Comparison of ENCODE assay signal across 14 cellular contexts in the genomic region with DNA sequence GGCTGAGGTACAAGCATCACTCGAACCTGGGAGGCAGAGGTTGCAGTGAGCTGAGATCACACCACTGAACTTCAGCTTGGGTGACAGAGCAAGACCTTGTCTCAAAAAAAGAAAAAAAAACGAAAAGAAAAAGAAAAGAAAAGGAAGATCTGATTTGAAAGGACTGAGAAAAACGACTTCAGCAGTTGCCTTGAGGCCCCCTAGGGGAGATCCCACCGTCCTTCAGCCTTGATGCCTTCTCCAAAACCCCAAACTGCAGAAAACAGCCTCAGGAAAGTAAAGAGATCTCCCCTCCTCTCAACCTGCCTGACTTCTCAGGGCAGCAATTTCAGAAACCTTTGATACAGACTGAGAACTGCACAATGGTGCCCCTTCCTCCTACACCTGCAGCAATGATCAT. TPM values are rescaled to one million over a fixed set of nuclear protein-coding genes. Genes with fewer than 3 reads are reported as not detected.
A peak's percentile ranks its signal among the peaks of the same experiment; 100 is the strongest.
DNase-seq lines count a peak whose midpoint lies in the region; ATAC-seq and TF ChIP-seq lines count a peak whose summit lies in the region.
"Had no signal": no experiment of that assay in that cellular context is flagged by ENCODE, and none has a peak within 500 bp of the region (broad histone marks: within the 10 kb centered on the region; RNA-seq: fewer than 3 reads in every experiment).

No MANE protein-coding gene starts in this region.

- DNase-seq in ELR (ENCODE audit: low read depth) (peak; percentile 39), osteoblast (ENCODE audit: insufficient read length, low spot score, missing footprints) (no peak), GOT3 (lab: John Stamatoyannopoulos, UW) (no peak), Right ventricle myocardium inferior (ENCODE audit: missing footprints) (no peak)
- DNase-seq in CD4-positive, alpha-beta memory T cell = no peak
- DNase-seq: activated CD4-positive, alpha-beta T cell treated with anti-CD3 and anti-CD28 coated beads, Interleukin-2, amount 50 U/mL, for 48 hours; activated gamma-delta T cell treated with Interleukin-2 at 50 U/mL for 16 hours; NCI-H1092 treated with DMSO at 0.1 percent for 48 hours; NCI-H345; testis had no signal

- H3K9me3 ChIP-seq in Loucy (ENCODE audit: insufficient read depth, low read depth, low read length) (no peaks in the 10 kb centered on the region), osteoblast (ENCODE audit: low read depth, low read length) (no peaks in the 10 kb centered on the region)
- H3K9me3 ChIP-seq in CD4-positive, alpha-beta memory T cell (ENCODE audit: control insufficient read depth in 1 of 2, low read length in 2 of 2) = no peaks in the 10 kb centered on the region
- H3K9me3 ChIP-seq: breast epithelium, testis had no signal

- H3K36me3 ChIP-seq in Loucy (ENCODE audit: insufficient read depth, low read length) (no peaks in the 10 kb centered on the region), osteoblast (ENCODE audit: insufficient read depth, low read length) (no peaks in the 10 kb centered on the region)
- H3K36me3 ChIP-seq in CD4-positive, alpha-beta memory T cell (ENCODE audit: insufficient read depth, low read length) = no peaks in the 10 kb centered on the region
- H3K36me3 ChIP-seq: breast epithelium had no signal

- H3K27ac ChIP-seq in osteoblast (ENCODE audit: low read depth, low read length) = no peak overlapping the region
- no peak overlapping the region for H3K27ac ChIP-seq in CD4-positive, alpha-beta memory T cell (ENCODE audit: low read depth, low read length)
- H3K27ac ChIP-seq: breast epithelium, testis had no signal

- H3K4me3 Mint-ChIP-seq in dendritic cell treated with granulocyte-macrophage colony-stimulating factor and Interleukin-4, amounts not matched to agents 40 ng/mL and 50 ng/mL, for 4 days = no peak overlapping the region
- H3K4me3 Mint-ChIP-seq in CD4-positive, alpha-beta memory T cell = no peak overlapping the region

- no peaks in the 10 kb centered on the region for H4K20me1 ChIP-seq in Loucy (ENCODE audit: insufficient read depth, low read length, poor library complexity, severe bottlenecking)
- H4K20me1 ChIP-seq in osteoblast (ENCODE audit: insufficient read depth, low read length) = no peaks in the 10 kb centered on the region

- POLR2A ChIA-PET in CD4-positive, alpha-beta memory T cell (lab: Charles Lee; ENCODE audit: partially characterized antibody) = no interaction called here

- H2AFZ ChIP-seq in Loucy (ENCODE audit: low read length) (no peak overlapping the region), osteoblast (ENCODE audit: low read length) (no peak overlapping the region)

- H3K4me1 ChIP-seq in Loucy (ENCODE audit: insufficient read depth, low read length, poor library complexity, severe bottlenecking) = no peaks in the 10 kb centered on the region
- peaks cover 24% of the 10 kb centered on the region for H3K4me1 ChIP-seq in osteoblast (ENCODE audit: insufficient read depth, low read length)
- H3K4me1 ChIP-seq in CD4-positive, alpha-beta memory T cell (ENCODE audit: insufficient read depth, low read length) = no peaks in the 10 kb centered on the region
- H3K4me1 ChIP-seq: breast epithelium had no signal

- no peak overlapping the region for H3K9ac ChIP-seq in Loucy (ENCODE audit: low read depth, low read length, poor library complexity, severe bottlenecking)

- peaks cover 73% of the 10 kb centered on the region for H3K4me1 Mint-ChIP-seq in dendritic cell treated with granulocyte-macrophage colony-stimulating factor and Interleukin-4, amounts not matched to agents 40 ng/mL and 50 ng/mL, for 4 days (ENCODE audit: low read depth)
- no peaks in the 10 kb centered on the region for H3K4me1 Mint-ChIP-seq in CD4-positive, alpha-beta memory T cell

- H3K4me2 ChIP-seq in Loucy (ENCODE audit: low read depth, low read length, poor library complexity, severe bottlenecking) (no peak overlapping the region), osteoblast (ENCODE audit: insufficient read depth, low read length) (no peak overlapping the region)

- CTCF ChIA-PET in CD4-positive, alpha-beta memory T cell (lab: Charles Lee; ENCODE audit: partially characterized antibody) = no interaction called here

- peak overlapping the region; percentile 86 for H3K27ac Mint-ChIP-seq in dendritic cell treated with granulocyte-macrophage colony-stimulating factor and Interleukin-4, amounts not matched to agents 40 ng/mL and 50 ng/mL, for 4 days
- no peak overlapping the region for H3K27ac Mint-ChIP-seq in CD4-positive, alpha-beta memory T cell

- H3K27me3 Mint-ChIP-seq in dendritic cell treated with granulocyte-macrophage colony-stimulating factor and Interleukin-4, amounts not matched to agents 40 ng/mL and 50 ng/mL, for 4 days = peaks cover 2% of the 10 kb centered on the region
- no peaks in the 10 kb centered on the region for H3K27me3 Mint-ChIP-seq in CD4-positive, alpha-beta memory T cell

- H3K9me3 Mint-ChIP-seq in dendritic cell treated with granulocyte-macrophage colony-stimulating factor and Interleukin-4, amounts not matched to agents 40 ng/mL and 50 ng/mL, for 4 days = no peaks in the 10 kb centered on the region
- no peaks in the 10 kb centered on the region for H3K9me3 Mint-ChIP-seq in CD4-positive, alpha-beta memory T cell

- no peaks in the 10 kb centered on the region for H3K9me2 ChIP-seq in Loucy (replicated peaks; ENCODE audit: low read depth, low read length)

- no peaks in the 10 kb centered on the region for H3F3A ChIP-seq in Loucy (ENCODE audit: low read depth)

- intact Hi-C loops in dendritic cell treated with granulocyte-macrophage colony-stimulating factor and Interleukin-4, amounts not matched to agents 40 ng/mL and 50 ng/mL, for 4 days (cut with micrococcal nuclease) = loop anchor here (5.0 kb wide), 1 partner anchor 50 kb away; the partner anchor contains the start of gene BCAR3
- intact Hi-C loops in CD4-positive, alpha-beta memory T cell (cut with micrococcal nuclease) = no loop called here
- intact Hi-C loops in Right ventricle myocardium inferior (cut with DNase I) = no loop called here

- no peaks in the 10 kb centered on the region for H3K36me3 Mint-ChIP-seq in dendritic cell treated with granulocyte-macrophage colony-stimulating factor and Interleukin-4, amounts not matched to agents 40 ng/mL and 50 ng/mL, for 4 days (ENCODE audit: low read depth)
- H3K36me3 Mint-ChIP-seq in CD4-positive, alpha-beta memory T cell = no peaks in the 10 kb centered on the region

- no peaks in the 10 kb centered on the region for H3K27me3 ChIP-seq in Loucy (ENCODE audit: insufficient read depth, low read length, poor library complexity, severe bottlenecking)
- no peaks in the 10 kb centered on the region for H3K27me3 ChIP-seq in osteoblast (ENCODE audit: insufficient read depth, low read length)
- no peaks in the 10 kb centered on the region for H3K27me3 ChIP-seq in CD4-positive, alpha-beta memory T cell (ENCODE audit: insufficient read depth, low read length)
- H3K27me3 ChIP-seq: breast epithelium, testis had no signal

- H3K79me2 ChIP-seq in Loucy (ENCODE audit: insufficient read depth, low read length) (no peaks in the 10 kb centered on the region), osteoblast (ENCODE audit: insufficient read depth, low read length) (no peaks in the 10 kb centered on the region)

- TF ChIP-seq CTCF in Loucy (conservative IDR thresholded peaks at IDR 0.05; ENCODE audit: low read length) (peak; percentile 44), osteoblast (IDR thresholded peaks at IDR 0.05; ENCODE audit: extremely low read depth, low read depth, low read length) (peak; percentile 31)

- no peak overlapping the region for H3K4me3 ChIP-seq in Loucy (ENCODE audit: low read length, poor library complexity, severe bottlenecking)
- no peak overlapping the region for H3K4me3 ChIP-seq in osteoblast (ENCODE audit: insufficient read depth, low read length)
- no peak overlapping the region for H3K4me3 ChIP-seq in CD4-positive, alpha-beta memory T cell (ENCODE audit: low read length in 2 of 2)
- H3K4me3 ChIP-seq: breast epithelium, testis had no signal

- no peak for ATAC-seq in HG02973 (IDR thresholded peaks at IDR 0.05; ENCODE audit: unreplicated experiment)
- ATAC-seq in Right ventricle myocardium inferior = no peak

RNA-seq across cellular contexts. Expression of gene BCAR3, which starts 50.9 kb away (rescaled TPM):
- total RNA-seq in osteoblast (34.0 and 37.1 TPM in 2 replicates), Right ventricle myocardium inferior (17.8 TPM)
- 1 to 10 TPM; 1.0 to 1.2 TPM for total RNA-seq in CD4-positive, alpha-beta memory T cell
- under 1 TPM; 0.39 to 0.49 TPM for polyA plus RNA-seq in CD4-positive, alpha-beta memory T cell
